ENCODE assay signal across 16 cellular contexts in genomic region chr7:3149231-3149960, GRCh38.
"Had no signal": no experiment of that assay in that cellular context is flagged by ENCODE, and none has a peak within 500 bp of the region (broad histone marks: within the 10 kb centered on the region; RNA-seq: fewer than 3 reads in every experiment).

No MANE protein-coding gene starts in this region.

- H3K4me3 Mint-ChIP-seq: T-helper 1 cell treated with Interleukin-12 subunit alpha and Interleukin-12 subunit beta and Interleukin-4 antibody, amounts not matched to agents 30 μg/mL and 1 μg/mL, for 36 hours had no signal

- DNase-seq: activated CD4-positive, alpha-beta T cell treated with anti-CD3 and anti-CD28 coated beads, Interleukin-2, amount 50 U/mL, for 48 hours; activated naive CD4-positive, alpha-beta T cell; activated T-cell treated with anti-CD3 and anti-CD28 coated beads, Interleukin-2, amount 50 U/mL, for 48 hours; adrenal gland; foreskin melanocyte; heart left ventricle; nucleus accumbens; right cardiac atrium; stimulated activated CD4-positive, alpha-beta T cell treated with anti-CD3 and anti-CD28 coated beads, Interleukin-1b, Interleukin-23, amount 100 ng/mL, for 48 hours; stimulated activated naive CD4-positive, alpha-beta T cell treated with Interleukin-2 at 50 U/mL for 16 hours; trophoblast cell had no signal

- H3K4me3 ChIP-seq: adrenal gland, heart left ventricle, left lung had no signal

- H3K27me3 Mint-ChIP-seq: progenitor cell of endocrine pancreas had no signal

- H3K36me3 ChIP-seq: adrenal gland, heart left ventricle, left lung had no signal

- H3K27ac Mint-ChIP-seq: progenitor cell of endocrine pancreas; T-helper 1 cell treated with Interleukin-12 subunit alpha and Interleukin-12 subunit beta and Interleukin-4 antibody, amounts not matched to agents 30 μg/mL and 1 μg/mL, for 36 hours had no signal

- H3K9me3 Mint-ChIP-seq: T-helper 1 cell treated with Interleukin-12 subunit alpha and Interleukin-12 subunit beta and Interleukin-4 antibody, amounts not matched to agents 30 μg/mL and 1 μg/mL, for 36 hours had no signal

- H3K27me3 ChIP-seq: adrenal gland had no signal

- H3K9me3 ChIP-seq: adrenal gland, heart left ventricle, left lung had no signal

- H3K4me1 ChIP-seq: adrenal gland, left lung had no signal

- ATAC-seq: activated CD4-positive, CD25-positive, alpha-beta regulatory T cell treated with anti-CD3 and anti-CD28 coated beads, Interleukin-2, amount 50 U/mL, for 24 hours; heart left ventricle; left lung; right cardiac atrium; SK-N-SH treated with all-trans-retinoic acid at 6 μM for 48 hours had no signal
